8 cellular contexts compared by ENCODE assay signal in genomic region chr21:44298301-44298700, GRCh38. TPM values are rescaled to one million over a fixed set of nuclear protein-coding genes. Genes with fewer than 3 reads are reported as not detected.
DNase-seq lines count a peak whose midpoint lies in the region; ATAC-seq, FAIRE-seq and TF ChIP-seq lines count a peak whose summit lies in the region.

No MANE protein-coding gene starts in this region.

- peaks cover 33% of the 10 kb centered on the region for H3K4me1 Mint-ChIP-seq in T-helper 1 cell treated with Interleukin-12 subunit alpha and Interleukin-12 subunit beta and Interleukin-4 antibody, amounts not matched to agents 30 μg/mL and 1 μg/mL, for 36 hours (ENCODE audit: low read depth)

- peak overlapping the region; percentile 40 for H3K4me3 Mint-ChIP-seq in T-helper 1 cell treated with Interleukin-12 subunit alpha and Interleukin-12 subunit beta and Interleukin-4 antibody, amounts not matched to agents 30 μg/mL and 1 μg/mL, for 36 hours

- H3K36me3 Mint-ChIP-seq in T-helper 1 cell treated with Interleukin-12 subunit alpha and Interleukin-12 subunit beta and Interleukin-4 antibody, amounts not matched to agents 30 μg/mL and 1 μg/mL, for 36 hours (ENCODE audit: low read depth): peaks cover 2% of the 10 kb centered on the region

- in situ Hi-C loops in astrocyte of the spinal cord (cut with HindIII; ENCODE audit: low sequenced_read_pairs): no loop called here

- H3K27ac ChIP-seq in neutrophil: no peak overlapping the region

- DNase-seq in T-helper 1 cell (no peak), astrocyte of the spinal cord (ENCODE audit: low read depth, low spot score) (no peak), SHP77 (lab: John Stamatoyannopoulos, UW) (no peak), HTR-8/SVneo (ENCODE audit: insufficient read length, low spot score) (no peak)
- DNase-seq in Jurkat, Clone E6-1 (ENCODE audit: low read depth, low spot score): peak; percentile 24

- peak overlapping the region; percentile 63 for H3K27ac Mint-ChIP-seq in T-helper 1 cell treated with Interleukin-12 subunit alpha and Interleukin-12 subunit beta and Interleukin-4 antibody, amounts not matched to agents 30 μg/mL and 1 μg/mL, for 36 hours

- H3K9me3 ChIP-seq in neutrophil: no peaks in the 10 kb centered on the region

- H3K27me3 Mint-ChIP-seq in T-helper 1 cell treated with Interleukin-12 subunit alpha and Interleukin-12 subunit beta and Interleukin-4 antibody, amounts not matched to agents 30 μg/mL and 1 μg/mL, for 36 hours (ENCODE audit: low read depth): no peaks in the 10 kb centered on the region

- peaks cover 39 to 43% of the 10 kb centered on the region in 2 experiments for H3K4me1 ChIP-seq in neutrophil (ENCODE audit: control insufficient read depth in 1 of 2, insufficient read depth in 1 of 2, low read depth in 1 of 2, low read length in 1 of 2)

- H3K36me3 ChIP-seq in neutrophil: no peaks in the 10 kb centered on the region

- H3K27me3 ChIP-seq in neutrophil: peaks cover 46% of the 10 kb centered on the region

- peak; percentile 25 for TF ChIP-seq CTCF in astrocyte of the spinal cord (IDR thresholded peaks at IDR 0.05; ENCODE audit: low read depth, low read length)
- TF ChIP-seq CTCF in neutrophil (IDR thresholded peaks at IDR 0.05): peak; percentile 15

- no peaks in the 10 kb centered on the region for H3K9me3 Mint-ChIP-seq in T-helper 1 cell treated with Interleukin-12 subunit alpha and Interleukin-12 subunit beta and Interleukin-4 antibody, amounts not matched to agents 30 μg/mL and 1 μg/mL, for 36 hours

- H3K4me3 ChIP-seq in Jurkat, Clone E6-1 (ENCODE audit: low read length): no peak overlapping the region
- H3K4me3 ChIP-seq in astrocyte of the spinal cord (ENCODE audit: low read depth, low read length) (no peak overlapping the region), neutrophil (ENCODE audit: low read depth in 1 of 2, low read length in 1 of 2) (no peak overlapping the region)

- ATAC-seq in HG02938 (IDR thresholded peaks at IDR 0.05; ENCODE audit: unreplicated experiment): no peak

- no peak for FAIRE-seq in HTR-8/SVneo (lab: Jason Lieb, UNC)

RNA-seq across cellular contexts. Expression of gene PFKL, which starts 1.6 kb away (rescaled TPM):
- 56.7 TPM for polyA plus RNA-seq in Jurkat, Clone E6-1 (2012; ENCODE audit: insufficient read depth, insufficient read length)

RNA-seq across cellular contexts. Expression of gene AIRE, which starts 12.6 kb away (rescaled TPM):
- not detected for polyA plus RNA-seq in Jurkat, Clone E6-1 (2012; ENCODE audit: insufficient read depth, insufficient read length)

RNA-seq across cellular contexts. Expression of gene DNMT3L, which starts 36.6 kb away (rescaled TPM):
- not detected for polyA plus RNA-seq in Jurkat, Clone E6-1 (2012; ENCODE audit: insufficient read depth, insufficient read length)

RNA-seq across cellular contexts. Expression of gene CFAP410, which starts 40.9 kb away (rescaled TPM):
- 18.0 TPM for polyA plus RNA-seq in Jurkat, Clone E6-1 (2012; ENCODE audit: insufficient read depth, insufficient read length)

RNA-seq across cellular contexts. Expression of gene TRPM2, which starts 55.1 kb away (rescaled TPM):
- polyA plus RNA-seq in Jurkat, Clone E6-1 (2012; ENCODE audit: insufficient read depth, insufficient read length): 14.1 TPM
